8 cellular contexts compared by ENCODE assay signal in the genomic region with DNA sequence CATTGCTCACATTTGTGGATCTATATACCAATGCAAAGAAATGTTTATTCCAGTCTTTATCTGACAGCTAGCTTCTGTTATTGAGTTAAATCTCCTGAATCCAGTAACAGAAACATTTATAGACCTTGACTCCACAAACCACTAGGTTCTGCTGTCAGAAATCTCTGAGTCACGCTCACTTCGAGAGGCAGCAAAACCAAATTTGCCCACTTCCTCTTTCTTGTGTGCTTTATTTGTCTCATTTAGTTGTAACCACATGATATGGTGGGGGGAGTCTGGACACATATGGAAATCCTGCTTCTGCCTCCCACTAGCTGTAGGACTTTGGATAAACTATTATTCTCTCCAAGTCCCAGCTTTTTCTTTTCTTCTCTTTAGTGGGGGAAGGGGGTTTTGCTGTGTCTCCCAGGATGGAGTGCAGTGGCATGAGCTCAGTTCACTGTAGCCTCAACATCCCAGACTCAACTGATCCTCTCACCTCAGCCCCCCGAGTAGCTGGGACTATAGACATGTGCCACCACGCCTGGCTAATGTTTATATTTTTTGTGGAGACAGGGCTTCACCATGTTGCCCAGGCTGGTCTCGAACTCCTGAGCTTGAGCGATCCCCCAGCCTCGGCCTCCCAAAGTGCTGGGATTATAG. TPM values are rescaled to one million over a fixed set of nuclear protein-coding genes. Genes with fewer than 3 reads are reported as not detected.
DNase-seq lines count a peak whose midpoint lies in the region; ATAC-seq and TF ChIP-seq lines count a peak whose summit lies in the region.

No MANE protein-coding gene starts in this region.

- H3K4me3 ChIP-seq in right cardiac atrium (ENCODE audit: low read length) = no peak overlapping the region

- peak; percentile 79 for ATAC-seq in GM18861 (IDR thresholded peaks at IDR 0.05; ENCODE audit: unreplicated experiment)
- ATAC-seq in HG02943 (IDR thresholded peaks at IDR 0.05; ENCODE audit: low read depth, unreplicated experiment) = peak; percentile 84
- ATAC-seq in right cardiac atrium = no peak

- intact Hi-C loops in right cardiac atrium (cut with DNase I) = no loop called here

- DNase-seq in AG09319 (ENCODE audit: extremely low read depth, low read depth) (peak; percentile 20), OCI-M1 (lab: John Stamatoyannopoulos, UW) (peak; percentile 98), fibroblast of gingiva (ENCODE audit: low read depth) (peak; percentile 14), NCI-H510A (lab: John Stamatoyannopoulos, UW) (no peak), right cardiac atrium (no peak), NCI-H2227 treated with DMSO at 0.1 percent for 48 hours (lab: John Stamatoyannopoulos, UW) (no peak)

- peaks cover under 1% of the 10 kb centered on the region for H3K4me1 ChIP-seq in right cardiac atrium (ENCODE audit: control insufficient read depth, insufficient read depth, low read length)

- no peak for TF ChIP-seq CTCF in AG09319 (IDR thresholded peaks at IDR 0.05; ENCODE audit: low read depth, low read length)

- H3K9me3 ChIP-seq in right cardiac atrium (ENCODE audit: control insufficient read depth, low read length) = no peaks in the 10 kb centered on the region

- no peaks in the 10 kb centered on the region for H3K27me3 ChIP-seq in right cardiac atrium (ENCODE audit: control insufficient read depth, insufficient read depth)

- 87% methylated on average over 7 of the region's 7 CpGs for WGBS in right cardiac atrium

- H3K27ac ChIP-seq in right cardiac atrium (ENCODE audit: low read length) = no peak overlapping the region

RNA-seq across cellular contexts. Expression of a gene that starts 54.4 kb away (rescaled TPM):
- 1 to 10 TPM; 1.0 to 1.8 (median 1.1) TPM for total RNA-seq in right cardiac atrium
- polyA plus RNA-seq in right cardiac atrium = 0.07 TPM

Comparison
In these comparisons a context has a peak if more than half of its experiments do, and no peak if none do; other contexts are left out.
1. DNase-seq: peak in AG09319 (single experiment), OCI-M1 (single experiment) and fibroblast of gingiva (single experiment); none in NCI-H510A (single experiment), right cardiac atrium (0 of 3) and NCI-H2227 treated with DMSO at 0.1 percent for 48 hours (single experiment).
2. ATAC-seq: peak in GM18861 (single experiment) and HG02943 (single experiment); none in right cardiac atrium (0 of 2).